Comparison of ENCODE assay signal across 1 cellular context in genomic region chr5:91556-92263, GRCh38.
A peak's percentile ranks its signal among the peaks of the same experiment; 100 is the strongest.
TF ChIP-seq lines count a peak whose summit lies in the region.

Gene PLEKHG4B, plus strand, starts transcription at chr5:92168. Its CDS starts 64 bp downstream, at chr5:92232.

TF ChIP-seq in HEK293, 187 proteins besides CTCF, POLR2A, EP300 and RAD21 (continued from another document and continues in another):
- no peak for TF ChIP-seq PRDM2 (tag by site-specific recombination; IDR thresholded peaks at IDR 0.05; ENCODE audit: borderline replicate concordance)
- TF ChIP-seq PBX3 (CRISPR knock-in tag; IDR thresholded peaks at IDR 0.05) = no peak
- TF ChIP-seq SP2 (tag by site-specific recombination; IDR thresholded peaks at IDR 0.05) = peak; percentile 50
- no peak for TF ChIP-seq ZNF510 (tag by site-specific recombination; IDR thresholded peaks at IDR 0.05; ENCODE audit: insufficient replicate concordance)
- TF ChIP-seq ZNF433 (tag by site-specific recombination; IDR thresholded peaks at IDR 0.05; ENCODE audit: low read depth) = no peak
- no peak for TF ChIP-seq ZNF19 (tag by site-specific recombination; IDR thresholded peaks at IDR 0.05; ENCODE audit: low read depth)
- TF ChIP-seq ZBTB10 (tag by site-specific recombination; IDR thresholded peaks at IDR 0.05) = peak; percentile 61; the same call in 1 of the 2 replicates
- TF ChIP-seq SCRT2 (tag by site-specific recombination; IDR thresholded peaks at IDR 0.05) = no peak
- TF ChIP-seq ZNF514 (tag by site-specific recombination; IDR thresholded peaks at IDR 0.05) = no peak
- no peak for TF ChIP-seq ZNF155 (tag by site-specific recombination; IDR thresholded peaks at IDR 0.05)
- TF ChIP-seq TRIM28 (IDR thresholded peaks at IDR 0.05; ENCODE audit: borderline replicate concordance, low read length) = no peak
- no peak for TF ChIP-seq ZNF610 (tag by site-specific recombination; IDR thresholded peaks at IDR 0.05; ENCODE audit: borderline replicate concordance)
- TF ChIP-seq, protein P1, sequence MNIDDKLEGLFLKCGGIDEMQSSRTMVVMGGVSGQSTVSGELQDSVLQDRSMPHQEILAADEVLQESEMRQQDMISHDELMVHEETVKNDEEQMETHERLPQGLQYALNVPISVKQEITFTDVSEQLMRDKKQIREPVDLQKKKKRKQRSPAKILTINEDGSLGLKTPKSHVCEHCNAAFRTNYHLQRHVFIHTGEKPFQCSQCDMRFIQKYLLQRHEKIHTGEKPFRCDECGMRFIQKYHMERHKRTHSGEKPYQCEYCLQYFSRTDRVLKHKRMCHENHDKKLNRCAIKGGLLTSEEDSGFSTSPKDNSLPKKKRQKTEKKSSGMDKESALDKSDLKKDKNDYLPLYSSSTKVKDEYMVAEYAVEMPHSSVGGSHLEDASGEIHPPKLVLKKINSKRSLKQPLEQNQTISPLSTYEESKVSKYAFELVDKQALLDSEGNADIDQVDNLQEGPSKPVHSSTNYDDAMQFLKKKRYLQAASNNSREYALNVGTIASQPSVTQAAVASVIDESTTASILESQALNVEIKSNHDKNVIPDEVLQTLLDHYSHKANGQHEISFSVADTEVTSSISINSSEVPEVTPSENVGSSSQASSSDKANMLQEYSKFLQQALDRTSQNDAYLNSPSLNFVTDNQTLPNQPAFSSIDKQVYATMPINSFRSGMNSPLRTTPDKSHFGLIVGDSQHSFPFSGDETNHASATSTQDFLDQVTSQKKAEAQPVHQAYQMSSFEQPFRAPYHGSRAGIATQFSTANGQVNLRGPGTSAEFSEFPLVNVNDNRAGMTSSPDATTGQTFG (tag by site-specific recombination; IDR thresholded peaks at IDR 0.05; ENCODE audit: borderline replicate concordance) = no peak
- no peak for TF ChIP-seq HOXD13 (CRISPR knock-in tag; IDR thresholded peaks at IDR 0.05; ENCODE audit: borderline replicate concordance)
- no peak for TF ChIP-seq ZNF114 (tag by site-specific recombination; IDR thresholded peaks at IDR 0.05)
- TF ChIP-seq ZNF146 (tag by site-specific recombination; IDR thresholded peaks at IDR 0.05) = no peak
- no peak for TF ChIP-seq ZNF837 (tag by site-specific recombination; IDR thresholded peaks at IDR 0.05)
- TF ChIP-seq ZNF645 (tag by site-specific recombination; IDR thresholded peaks at IDR 0.05) = no peak
- TF ChIP-seq GLI2 (tag by site-specific recombination; IDR thresholded peaks at IDR 0.05; ENCODE audit: borderline replicate concordance, low read depth) = no peak
- peak; percentile 57 for TF ChIP-seq GLIS1 (tag by site-specific recombination; IDR thresholded peaks at IDR 0.05)
- TF ChIP-seq EGR2 (tag by site-specific recombination; IDR thresholded peaks at IDR 0.05; ENCODE audit: low read depth) = 0 out of 2 replicates have a peak, but pooled peaks have one; percentile 9
- TF ChIP-seq ZNF239 (tag by site-specific recombination; IDR thresholded peaks at IDR 0.05) = no peak
- no peak for TF ChIP-seq ZNF175 (tag by site-specific recombination; IDR thresholded peaks at IDR 0.05)
- TF ChIP-seq, protein P2, sequence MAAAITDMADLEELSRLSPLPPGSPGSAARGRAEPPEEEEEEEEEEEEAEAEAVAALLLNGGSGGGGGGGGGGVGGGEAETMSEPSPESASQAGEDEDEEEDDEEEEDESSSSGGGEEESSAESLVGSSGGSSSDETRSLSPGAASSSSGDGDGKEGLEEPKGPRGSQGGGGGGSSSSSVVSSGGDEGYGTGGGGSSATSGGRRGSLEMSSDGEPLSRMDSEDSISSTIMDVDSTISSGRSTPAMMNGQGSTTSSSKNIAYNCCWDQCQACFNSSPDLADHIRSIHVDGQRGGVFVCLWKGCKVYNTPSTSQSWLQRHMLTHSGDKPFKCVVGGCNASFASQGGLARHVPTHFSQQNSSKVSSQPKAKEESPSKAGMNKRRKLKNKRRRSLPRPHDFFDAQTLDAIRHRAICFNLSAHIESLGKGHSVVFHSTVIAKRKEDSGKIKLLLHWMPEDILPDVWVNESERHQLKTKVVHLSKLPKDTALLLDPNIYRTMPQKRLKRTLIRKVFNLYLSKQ (tag by site-specific recombination; IDR thresholded peaks at IDR 0.05; ENCODE audit: borderline replicate concordance) = no peak
- TF ChIP-seq ZNF138 (tag by site-specific recombination; IDR thresholded peaks at IDR 0.05; ENCODE audit: borderline replicate concordance) = no peak
- TF ChIP-seq, protein P3, sequence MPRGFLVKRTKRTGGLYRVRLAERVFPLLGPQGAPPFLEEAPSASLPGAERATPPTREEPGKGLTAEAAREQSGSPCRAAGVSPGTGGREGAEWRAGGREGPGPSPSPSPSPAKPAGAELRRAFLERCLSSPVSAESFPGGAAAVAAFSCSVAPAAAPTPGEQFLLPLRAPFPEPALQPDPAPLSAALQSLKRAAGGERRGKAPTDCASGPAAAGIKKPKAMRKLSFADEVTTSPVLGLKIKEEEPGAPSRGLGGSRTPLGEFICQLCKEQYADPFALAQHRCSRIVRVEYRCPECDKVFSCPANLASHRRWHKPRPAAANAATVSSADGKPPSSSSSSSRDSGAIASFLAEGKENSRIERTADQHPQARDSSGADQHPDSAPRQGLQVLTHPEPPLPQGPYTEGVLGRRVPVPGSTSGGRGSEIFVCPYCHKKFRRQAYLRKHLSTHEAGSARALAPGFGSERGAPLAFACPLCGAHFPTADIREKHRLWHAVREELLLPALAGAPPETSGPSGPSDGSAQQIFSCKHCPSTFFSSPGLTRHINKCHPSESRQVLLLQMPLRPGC (tag by site-specific recombination; IDR thresholded peaks at IDR 0.05) = no peak
- TF ChIP-seq, protein P4, sequence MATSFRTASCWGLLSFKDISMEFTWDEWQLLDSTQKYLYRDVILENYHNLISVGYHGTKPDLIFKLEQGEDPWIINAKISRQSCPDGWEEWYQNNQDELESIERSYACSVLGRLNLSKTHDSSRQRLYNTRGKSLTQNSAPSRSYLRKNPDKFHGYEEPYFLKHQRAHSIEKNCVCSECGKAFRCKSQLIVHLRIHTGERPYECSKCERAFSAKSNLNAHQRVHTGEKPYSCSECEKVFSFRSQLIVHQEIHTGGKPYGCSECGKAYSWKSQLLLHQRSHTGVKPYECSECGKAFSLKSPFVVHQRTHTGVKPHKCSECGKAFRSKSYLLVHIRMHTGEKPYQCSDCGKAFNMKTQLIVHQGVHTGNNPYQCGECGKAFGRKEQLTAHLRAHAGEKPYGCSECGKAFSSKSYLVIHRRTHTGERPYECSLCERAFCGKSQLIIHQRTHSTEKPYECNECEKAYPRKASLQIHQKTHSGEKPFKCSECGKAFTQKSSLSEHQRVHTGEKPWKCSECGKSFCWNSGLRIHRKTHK (tag by site-specific recombination; IDR thresholded peaks at IDR 0.05) = no peak
- no peak for TF ChIP-seq OVOL3 (tag by site-specific recombination; IDR thresholded peaks at IDR 0.05)
- no peak for TF ChIP-seq ZNF157 (tag by site-specific recombination; IDR thresholded peaks at IDR 0.05)
- no peak for TF ChIP-seq ZSCAN23 (tag by site-specific recombination; IDR thresholded peaks at IDR 0.05)
- TF ChIP-seq ZBTB1 (tag by site-specific recombination; IDR thresholded peaks at IDR 0.05) = no peak
- TF ChIP-seq ZNF629 (tag by site-specific recombination; IDR thresholded peaks at IDR 0.05) = no peak
- TF ChIP-seq KLF7 (tag by site-specific recombination; IDR thresholded peaks at IDR 0.05; ENCODE audit: borderline replicate concordance) = no peak
- TF ChIP-seq BCL6B (tag by site-specific recombination; IDR thresholded peaks at IDR 0.05) = no peak
- TF ChIP-seq ZNF404 (tag by site-specific recombination; IDR thresholded peaks at IDR 0.05) = no peak
- no peak for TF ChIP-seq ZNF121 (tag by site-specific recombination; IDR thresholded peaks at IDR 0.05)
- no peak for TF ChIP-seq ZNF24 (tag by site-specific recombination; IDR thresholded peaks at IDR 0.05)
- no peak for TF ChIP-seq ZNF521 (tag by site-specific recombination; IDR thresholded peaks at IDR 0.05)
- peak; percentile 87 for TF ChIP-seq YY1 (tag by site-specific recombination; IDR thresholded peaks at IDR 0.05)
- TF ChIP-seq FEZF1 (tag by site-specific recombination; IDR thresholded peaks at IDR 0.05) = no peak
- no peak for TF ChIP-seq ZNF558 (tag by site-specific recombination; IDR thresholded peaks at IDR 0.05)
- no peak for TF ChIP-seq ZNF677 (tag by site-specific recombination; IDR thresholded peaks at IDR 0.05)
- no peak for TF ChIP-seq ZNF16 (tag by site-specific recombination; IDR thresholded peaks at IDR 0.05; ENCODE audit: low read depth)
- TF ChIP-seq ZNF791 (tag by site-specific recombination; IDR thresholded peaks at IDR 0.05) = no peak
- no peak for TF ChIP-seq ZNF707 (tag by site-specific recombination; IDR thresholded peaks at IDR 0.05)
- TF ChIP-seq ZFP3 (tag by site-specific recombination; IDR thresholded peaks at IDR 0.05; ENCODE audit: low read depth) = no peak
- TF ChIP-seq ZNF48 (tag by site-specific recombination; IDR thresholded peaks at IDR 0.05) = no peak
